Comparison of ENCODE assay signal across 1 cellular context in genomic region chr16:88637797-88638196, GRCh38.
TF ChIP-seq lines count a peak whose summit lies in the region.

No MANE protein-coding gene starts in this region.

TF ChIP-seq in GM23338, 12 proteins besides CTCF, POLR2A, EP300 and RAD21:
- no peak for TF ChIP-seq JUNB (IDR thresholded peaks at IDR 0.05; ENCODE audit: unreplicated experiment)
- TF ChIP-seq, protein P1, sequence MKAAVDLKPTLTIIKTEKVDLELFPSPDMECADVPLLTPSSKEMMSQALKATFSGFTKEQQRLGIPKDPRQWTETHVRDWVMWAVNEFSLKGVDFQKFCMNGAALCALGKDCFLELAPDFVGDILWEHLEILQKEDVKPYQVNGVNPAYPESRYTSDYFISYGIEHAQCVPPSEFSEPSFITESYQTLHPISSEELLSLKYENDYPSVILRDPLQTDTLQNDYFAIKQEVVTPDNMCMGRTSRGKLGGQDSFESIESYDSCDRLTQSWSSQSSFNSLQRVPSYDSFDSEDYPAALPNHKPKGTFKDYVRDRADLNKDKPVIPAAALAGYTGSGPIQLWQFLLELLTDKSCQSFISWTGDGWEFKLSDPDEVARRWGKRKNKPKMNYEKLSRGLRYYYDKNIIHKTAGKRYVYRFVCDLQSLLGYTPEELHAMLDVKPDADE (IDR thresholded peaks at IDR 0.05), result 0 out of 2 replicates have a peak, but pooled peaks have one; percentile 4
- TF ChIP-seq ZNF331 (CRISPR knock-in tag; IDR thresholded peaks at IDR 0.05; ENCODE audit: low read depth), result no peak
- no peak for TF ChIP-seq POLR2AphosphoS5 (IDR thresholded peaks at IDR 0.05; ENCODE audit: low read depth)
TF ChIP-seq in GM23338: peak in this region for 1.
